ENCODE assay signal across 9 cellular contexts in the genomic region with DNA sequence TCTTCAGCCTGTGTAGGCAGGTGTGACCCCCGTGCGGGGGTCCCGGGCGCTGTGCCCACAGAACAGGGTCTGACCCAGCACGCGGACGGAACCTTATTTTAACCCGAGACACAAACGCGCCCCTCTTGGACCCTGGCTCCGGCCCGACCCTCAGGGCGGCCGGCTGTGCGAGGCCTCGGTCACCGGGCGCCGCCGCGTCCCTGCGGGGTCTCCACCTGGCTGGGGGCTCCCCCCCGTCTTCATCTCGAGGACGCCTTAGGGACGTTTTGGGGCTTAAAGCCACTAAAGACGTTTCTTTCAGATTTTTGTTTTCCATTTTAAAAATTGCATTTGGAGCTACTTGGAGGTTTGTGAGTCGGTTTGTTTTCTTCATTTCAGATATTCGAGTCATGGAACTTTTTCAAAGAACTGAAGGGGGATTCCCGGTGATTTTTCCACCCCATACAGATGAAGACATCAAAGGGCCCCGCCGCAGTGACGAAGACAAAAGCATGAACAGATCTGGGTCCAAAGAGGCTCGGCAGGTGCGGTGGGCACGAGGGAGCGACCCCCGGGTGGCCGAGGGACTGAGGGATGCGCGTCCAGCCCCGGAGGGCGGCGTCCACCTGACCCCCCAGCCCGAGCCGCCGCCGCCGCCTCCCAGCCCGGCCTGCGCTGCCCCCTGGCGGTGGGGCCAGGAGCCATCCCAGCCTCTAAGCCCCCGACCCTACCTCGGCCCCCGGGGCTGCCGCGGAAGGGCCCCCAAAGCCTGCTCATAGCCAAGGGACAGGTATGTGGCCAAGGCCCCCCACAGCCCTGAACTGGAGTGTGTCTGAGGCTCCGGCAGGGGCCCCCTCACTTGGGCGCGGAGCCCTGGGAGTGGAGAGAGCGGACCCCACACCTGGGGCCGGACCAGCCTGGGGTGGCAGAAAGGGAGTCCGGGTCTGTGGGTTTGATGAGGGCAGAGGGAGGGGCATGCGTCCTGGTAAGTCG. TPM values are rescaled to one million over a fixed set of nuclear protein-coding genes. Genes with fewer than 3 reads are reported as not detected.
DNase-seq lines count a peak whose midpoint lies in the region; ATAC-seq, FAIRE-seq and TF ChIP-seq lines count a peak whose summit lies in the region.
"Had no signal": no experiment of that assay in that cellular context is flagged by ENCODE, and none has a peak within 500 bp of the region (broad histone marks: within the 10 kb centered on the region; RNA-seq: fewer than 3 reads in every experiment).

No MANE protein-coding gene starts in this region.

- no peak for TF ChIP-seq POLR2A in K562 (conservative IDR thresholded peaks at IDR 0.05)

- peak overlapping the region; percentile 51; the same call in 1 of the 2 replicates for H3K4me2 ChIP-seq in K562 (ENCODE audit: insufficient read depth, low read length)

- peak overlapping the region; percentile 83 for H2AFZ ChIP-seq in K562 (ENCODE audit: low read depth, low read length)

- H4K20me1 ChIP-seq in K562 (replicated peaks; ENCODE audit: control insufficient read depth, insufficient read depth, low read length), result no peaks in the 10 kb centered on the region

- H3K4me1 Mint-ChIP-seq in mesothelial cell of epicardium, result peaks cover 15% of the 10 kb centered on the region
- peaks cover 6 to 21% of the 10 kb centered on the region in 2 donors for H3K4me1 Mint-ChIP-seq in stimulated activated naive B cell treated with anti-CD40 and anti-IgM and Interleukin-4, amounts not matched to agents 10 μg/mL and 1 μg/mL and 100 μg/mL, for 72 hours

- in situ Hi-C loops in K562 (cut with MboI), result no loop called here

- H3K9me3 Mint-ChIP-seq in mesothelial cell of epicardium, result no peaks in the 10 kb centered on the region
- no peaks in the 10 kb centered on the region for H3K9me3 Mint-ChIP-seq in stimulated activated naive B cell treated with anti-CD40 and anti-IgM and Interleukin-4, amounts not matched to agents 10 μg/mL and 1 μg/mL and 100 μg/mL, for 72 hours
- H3K9me3 Mint-ChIP-seq: dendritic cell treated with granulocyte-macrophage colony-stimulating factor and Interleukin-4, amounts not matched to agents 40 ng/mL and 50 ng/mL, for 4 days had no signal

- peak; percentile 62 for FAIRE-seq in K562 (lab: Jason Lieb, UNC)

- H3K4me1 ChIP-seq in K562 (replicated peaks in 1 of 2; ENCODE audit: control insufficient read depth in 2 of 2, insufficient read depth in 2 of 2, low read length in 2 of 2), result peaks cover 43 to 99% of the 10 kb centered on the region in 2 experiments

- peak; percentile 65 to 87 (median 77) for TF ChIP-seq CTCF in K562 (IDR thresholded peaks at IDR 0.05 in 2 of 3, conservative IDR thresholded peaks at IDR 0.05 in 1 of 3; ENCODE audit: insufficient read depth in 2 of 3, low read depth in 1 of 3, low read length in 3 of 3)
- peak; percentile 83 for TF ChIP-seq CTCF in mesothelial cell of epicardium (IDR thresholded peaks at IDR 0.05; ENCODE audit: unreplicated experiment)

- ATAC-seq in K562 (peak; percentile 87), GM21619 (IDR thresholded peaks at IDR 0.05; ENCODE audit: unreplicated experiment) (no peak), GM19397 (IDR thresholded peaks at IDR 0.05; ENCODE audit: unreplicated experiment) (no peak)
- ATAC-seq in stimulated activated naive B cell treated with anti-CD40 and anti-IgM and Interleukin-4, amounts not matched to agents 10 μg/mL and 1 μg/mL and 100 μg/mL, for 72 hours (replicated peaks), result peak; percentile 84 to 86

- H3K36me3 Mint-ChIP-seq in mesothelial cell of epicardium, result no peaks in the 10 kb centered on the region
- H3K36me3 Mint-ChIP-seq in stimulated activated naive B cell treated with anti-CD40 and anti-IgM and Interleukin-4, amounts not matched to agents 10 μg/mL and 1 μg/mL and 100 μg/mL, for 72 hours, result no peaks in the 10 kb centered on the region

- no peak overlapping the region for H3K27ac Mint-ChIP-seq in mesothelial cell of epicardium
- peak overlapping the region; percentile 94 for H3K27ac Mint-ChIP-seq in stimulated activated naive B cell treated with anti-CD40 and anti-IgM and Interleukin-4, amounts not matched to agents 10 μg/mL and 1 μg/mL and 100 μg/mL, for 72 hours
- H3K27ac Mint-ChIP-seq: dendritic cell treated with granulocyte-macrophage colony-stimulating factor and Interleukin-4, amounts not matched to agents 40 ng/mL and 50 ng/mL, for 4 days had no signal

- POLR2A ChIA-PET in K562 (lab: Yijun Ruan, JAX), result no interaction called here

- BruUV-seq in K562 (replicated peaks; lab: Mats Ljungman, UMichigan), result no TSS peak

- no peaks in the 10 kb centered on the region for H3K79me2 ChIP-seq in K562 (ENCODE audit: control insufficient read depth, insufficient read depth, low read length)

- peak; percentile 88 to 92 for TF ChIP-seq RAD21 in K562 (CRISPR knock-in tag; conservative IDR thresholded peaks at IDR 0.05 in 1 of 2, IDR thresholded peaks at IDR 0.05 in 1 of 2)

- TF ChIP-seq EP300 in K562 (IDR thresholded peaks at IDR 0.05; ENCODE audit: low read length), result no peak

- peaks cover 16% of the 10 kb centered on the region for H3K27me3 Mint-ChIP-seq in mesothelial cell of epicardium (ENCODE audit: low read depth)
- peaks cover 13 to 25% of the 10 kb centered on the region in 2 donors for H3K27me3 Mint-ChIP-seq in stimulated activated naive B cell treated with anti-CD40 and anti-IgM and Interleukin-4, amounts not matched to agents 10 μg/mL and 1 μg/mL and 100 μg/mL, for 72 hours

- no peak overlapping the region for H3K4me3 Mint-ChIP-seq in mesothelial cell of epicardium
- H3K4me3 Mint-ChIP-seq in stimulated activated naive B cell treated with anti-CD40 and anti-IgM and Interleukin-4, amounts not matched to agents 10 μg/mL and 1 μg/mL and 100 μg/mL, for 72 hours, result peak overlapping the region; percentile 78 to 80
- H3K4me3 Mint-ChIP-seq: dendritic cell treated with granulocyte-macrophage colony-stimulating factor and Interleukin-4, amounts not matched to agents 40 ng/mL and 50 ng/mL, for 4 days had no signal

- DNase-seq in DMS53 (lab: John Stamatoyannopoulos, UW) (peak; percentile 74), DMS53 treated with DMSO at 0.1 percent for 48 hours (lab: John Stamatoyannopoulos, UW; ENCODE audit: unreplicated experiment) (no peak), UCSD-AML1 (lab: John Stamatoyannopoulos, UW; ENCODE audit: unreplicated experiment) (peak; percentile 43), K562 (ENCODE audit: extremely low read depth in 1 of 4, low spot score in 3 of 4) (peak; percentile 66 to 87 (median 83)), mesothelial cell of epicardium (ENCODE audit: low spot score in 2 of 2, unreplicated experiment in 2 of 2) (peak in 1 of 2 experiments; percentile 65)
- peak; percentile 50 for DNase-seq in stimulated activated naive B cell treated with anti-CD40 and anti-IgM and Interleukin-4, amounts not matched to agents 10 μg/mL and 1 μg/mL and 100 μg/mL, for 72 hours

- H3K9me1 ChIP-seq in K562 (ENCODE audit: control insufficient read depth, insufficient read depth, low read length), result no peaks in the 10 kb centered on the region

- WGBS in K562 (ENCODE audit: insufficient coverage, low coverage, missing lambda C conversion rate), result 28% methylated on average over 62 of the region's 65 CpGs

- CTCF ChIA-PET in K562 (lab: Yijun Ruan, JAX; ENCODE audit: low intra/inter-chr PET ratio), result interaction anchor here (0.6 to 2.1 kb wide), 3 partner anchors 82 to 87 kb away, joined by 3 to 18 read pairs (median 3); no protein-coding TSS in a partner anchor

- H3K9ac ChIP-seq in K562 (ENCODE audit: insufficient read depth in 1 of 2, low read depth in 2 of 2, low read length in 2 of 2), result peak overlapping the region in 1 of 2 experiments; percentile 78; a peak in 2 of 4 replicates

- no peak overlapping the region for H3K27ac ChIP-seq in K562 (ENCODE audit: extremely low read depth, low read depth, low read length)

- intact Hi-C loops in K562 (cut with micrococcal nuclease), result loop anchor here (1.0 to 2.0 kb wide), 2 partner anchors 77 to 82 kb away; no protein-coding TSS in a partner anchor

- H3K9me3 ChIP-seq in K562 (replicated peaks; ENCODE audit: control insufficient read depth, insufficient read depth, low read depth, low read length), result peaks cover 10% of the 10 kb centered on the region

- no peaks in the 10 kb centered on the region for H3K27me3 ChIP-seq in K562 (ENCODE audit: control insufficient read depth in 2 of 2, insufficient read depth in 2 of 2, low read length in 2 of 2)

- no peaks in the 10 kb centered on the region for H3K36me3 ChIP-seq in K562 (ENCODE audit: control insufficient read depth, insufficient read depth, low read length)

- no peak overlapping the region for H3K4me3 ChIP-seq in K562

RNA-seq across cellular contexts. Expression of a gene that starts 3.8 kb away (rescaled TPM):
- 0.44 TPM in 1 of 2 replicates, not detected in the other for total RNA-seq in K562 (2011; cell fraction: chromatin; rRNA removed; ENCODE audit: low replicate concordance)
- 0.66 and 0.83 TPM in 2 replicates for total RNA-seq in K562 (2011; cell fraction: nucleolus; rRNA removed)
- total RNA-seq in K562 (2011; cell fraction: nucleoplasm; rRNA removed), result 0.69 TPM in 1 of 2 replicates, not detected in the other
- total RNA-seq in K562 (2014; rRNA removed) (not detected in 2 replicates), K562 (2014; rRNA removed; fragmentation: Illumina TruSeq; extraction: Trizol) (not detected in 2 replicates), K562 (2015; rRNA removed; fragmentation: Illumina TruSeq; extraction: Trizol) (not detected in 2 replicates), K562 (2021) (0.18 and 0.35 TPM in 2 replicates), mesothelial cell of epicardium (0.83 to 1.4 TPM (median 1.2 TPM) in 3 replicates)
- polyA plus RNA-seq in K562 (2011; rRNA removed) (0.21 and 0.85 TPM in 2 replicates), K562 (2014; fragmentation: Illumina TruSeq; extraction: Trizol) (not detected in 2 replicates), K562 (2014; fragmentation: Nextera tagmentation; extraction: Ambion mirVana) (not detected), K562 (2014; rRNA removed) (not detected in 2 replicates)
- polyA plus RNA-seq in K562 (2011; cell fraction: cytosol; rRNA removed), result 0.34 and 1.3 TPM in 2 replicates
- 0.88 and 1.2 TPM in 2 replicates for polyA plus RNA-seq in K562 (2011; cell fraction: nucleus; rRNA removed)
- polyA plus RNA-seq in K562 (2012), result 0.16 and 0.19 TPM in 2 replicates
- polyA minus RNA-seq in K562 (2011; rRNA and poly(A)+ RNA removed), result not detected in 2 replicates
- 1.0 TPM in 1 of 2 replicates, not detected in the other for polyA minus RNA-seq in K562 (2011; cell fraction: cytosol; rRNA and poly(A)+ RNA removed)
- 0.27 TPM in 1 of 2 replicates, not detected in the other for polyA minus RNA-seq in K562 (2011; cell fraction: nucleus; rRNA and poly(A)+ RNA removed)

RNA-seq across cellular contexts. Expression of a gene that starts 12.3 kb away (rescaled TPM):
- total RNA-seq in K562 (2011; cell fraction: chromatin; rRNA removed; ENCODE audit: low replicate concordance), result 0.86 TPM in 1 of 2 replicates, not detected in the other
- 0.53 and 0.83 TPM in 2 replicates for total RNA-seq in K562 (2011; cell fraction: nucleolus; rRNA removed)
- total RNA-seq in K562 (2011; cell fraction: nucleoplasm; rRNA removed), result 0.99 TPM in 1 of 2 replicates, not detected in the other
- total RNA-seq in K562 (2014; rRNA removed), result 0.18 TPM in 1 of 2 replicates, not detected in the other
- total RNA-seq in K562 (2014; rRNA removed; fragmentation: Illumina TruSeq; extraction: Trizol), result not detected in 2 replicates
- total RNA-seq in K562 (2015; rRNA removed; fragmentation: Illumina TruSeq; extraction: Trizol), result not detected in 2 replicates
- 0.11 TPM in 1 of 2 replicates, not detected in the other for total RNA-seq in K562 (2021)
- polyA plus RNA-seq in K562 (2011; rRNA removed), result 0.19 and 0.46 TPM in 2 replicates
- 0.35 and 1.1 TPM in 2 replicates for polyA plus RNA-seq in K562 (2011; cell fraction: cytosol; rRNA removed)
- 0.31 and 0.47 TPM in 2 replicates for polyA plus RNA-seq in K562 (2011; cell fraction: nucleus; rRNA removed)
- polyA plus RNA-seq in K562 (2012), result 0.36 and 0.57 TPM in 2 replicates
- polyA plus RNA-seq in K562 (2014; fragmentation: Illumina TruSeq; extraction: Trizol), result 0.15 TPM in 1 of 2 replicates, not detected in the other
- not detected for polyA plus RNA-seq in K562 (2014; fragmentation: Nextera tagmentation; extraction: Ambion mirVana)
- not detected in 2 replicates for polyA plus RNA-seq in K562 (2014; rRNA removed)
- 0.18 and 0.33 TPM in 2 replicates for polyA minus RNA-seq in K562 (2011; rRNA and poly(A)+ RNA removed)
- not detected in 2 replicates for polyA minus RNA-seq in K562 (2011; cell fraction: cytosol; rRNA and poly(A)+ RNA removed)
- polyA minus RNA-seq in K562 (2011; cell fraction: nucleus; rRNA and poly(A)+ RNA removed), result 0.94 TPM in 1 of 2 replicates, not detected in the other
- 5.8 to 7.0 TPM (median 7.0 TPM) in 3 replicates for total RNA-seq in mesothelial cell of epicardium

RNA-seq across cellular contexts. Expression of a gene that starts 37.8 kb away (rescaled TPM):
- total RNA-seq in K562 (2011; cell fraction: chromatin; rRNA removed; ENCODE audit: low replicate concordance), result 1.0 and 1.2 TPM in 2 replicates
- 1.2 TPM in 2 replicates for total RNA-seq in K562 (2011; cell fraction: nucleolus; rRNA removed)
- 1.0 and 1.8 TPM in 2 replicates for total RNA-seq in K562 (2011; cell fraction: nucleoplasm; rRNA removed)
- total RNA-seq in K562 (2014; rRNA removed) (1.6 and 2.4 TPM in 2 replicates), K562 (2014; rRNA removed; fragmentation: Illumina TruSeq; extraction: Trizol) (0.93 and 1.4 TPM in 2 replicates), K562 (2015; rRNA removed; fragmentation: Illumina TruSeq; extraction: Trizol) (1.6 and 2.0 TPM in 2 replicates), K562 (2021) (1.4 and 2.1 TPM in 2 replicates), mesothelial cell of epicardium (0.16 TPM in 1 of 3 replicates, not detected in the others)
- polyA plus RNA-seq in K562 (2011; rRNA removed) (3.6 and 4.9 TPM in 2 replicates), K562 (2014; fragmentation: Illumina TruSeq; extraction: Trizol) (1.9 and 2.3 TPM in 2 replicates), K562 (2014; fragmentation: Nextera tagmentation; extraction: Ambion mirVana) (under 1 TPM; 0.10 to 0.57 TPM), K562 (2014; rRNA removed) (1.9 and 2.2 TPM in 2 replicates)
- 4.1 and 5.7 TPM in 2 replicates for polyA plus RNA-seq in K562 (2011; cell fraction: cytosol; rRNA removed)
- 1.2 and 1.9 TPM in 2 replicates for polyA plus RNA-seq in K562 (2011; cell fraction: nucleus; rRNA removed)
- polyA plus RNA-seq in K562 (2012), result 2.0 and 5.3 TPM in 2 replicates
- 2.4 and 2.7 TPM in 2 replicates for polyA minus RNA-seq in K562 (2011; rRNA and poly(A)+ RNA removed)
- polyA minus RNA-seq in K562 (2011; cell fraction: cytosol; rRNA and poly(A)+ RNA removed), result 0.91 and 1.5 TPM in 2 replicates
- polyA minus RNA-seq in K562 (2011; cell fraction: nucleus; rRNA and poly(A)+ RNA removed), result 0.13 and 0.56 TPM in 2 replicates

RNA-seq across cellular contexts. Expression of a gene that starts 47.7 kb away (rescaled TPM):
- total RNA-seq in K562 (2011; cell fraction: chromatin; rRNA removed; ENCODE audit: low replicate concordance), result 268 and 441 TPM in 2 replicates
- 196 and 213 TPM in 2 replicates for total RNA-seq in K562 (2011; cell fraction: nucleolus; rRNA removed)
- total RNA-seq in K562 (2011; cell fraction: nucleoplasm; rRNA removed), result 179 and 187 TPM in 2 replicates
- total RNA-seq in K562 (2014; rRNA removed) (26.1 and 39.0 TPM in 2 replicates), K562 (2014; rRNA removed; fragmentation: Illumina TruSeq; extraction: Trizol) (35.9 and 41.3 TPM in 2 replicates), K562 (2015; rRNA removed; fragmentation: Illumina TruSeq; extraction: Trizol) (35.7 and 36.6 TPM in 2 replicates), K562 (2021) (95.3 and 114 TPM in 2 replicates), mesothelial cell of epicardium (202 to 212 TPM (median 204 TPM) in 3 replicates)
- polyA plus RNA-seq in K562 (2011; rRNA removed) (82.8 and 96.8 TPM in 2 replicates), K562 (2014; fragmentation: Illumina TruSeq; extraction: Trizol) (123 and 133 TPM in 2 replicates), K562 (2014; fragmentation: Nextera tagmentation; extraction: Ambion mirVana) (1 to 10 TPM; 6.5 to 7.4 TPM), K562 (2014; rRNA removed) (81.0 and 90.3 TPM in 2 replicates)
- polyA plus RNA-seq in K562 (2011; cell fraction: cytosol; rRNA removed), result 51.5 and 60.4 TPM in 2 replicates
- polyA plus RNA-seq in K562 (2011; cell fraction: nucleus; rRNA removed), result 306 and 488 TPM in 2 replicates
- polyA plus RNA-seq in K562 (2012), result 102 and 106 TPM in 2 replicates
- polyA minus RNA-seq in K562 (2011; rRNA and poly(A)+ RNA removed), result 56.2 and 74.7 TPM in 2 replicates
- 45.7 and 51.3 TPM in 2 replicates for polyA minus RNA-seq in K562 (2011; cell fraction: cytosol; rRNA and poly(A)+ RNA removed)
- polyA minus RNA-seq in K562 (2011; cell fraction: nucleus; rRNA and poly(A)+ RNA removed), result 71.1 and 74.9 TPM in 2 replicates

RNA-seq across cellular contexts. Expression of a gene that starts 50.3 kb away (rescaled TPM):
- not detected in 2 replicates for total RNA-seq in K562 (2011; cell fraction: chromatin; rRNA removed; ENCODE audit: low replicate concordance)
- total RNA-seq in K562 (2011; cell fraction: nucleolus; rRNA removed), result not detected in 2 replicates
- not detected in 2 replicates for total RNA-seq in K562 (2011; cell fraction: nucleoplasm; rRNA removed)
- total RNA-seq in K562 (2014; rRNA removed) (not detected in 2 replicates), K562 (2014; rRNA removed; fragmentation: Illumina TruSeq; extraction: Trizol) (not detected in 2 replicates), K562 (2015; rRNA removed; fragmentation: Illumina TruSeq; extraction: Trizol) (not detected in 2 replicates), K562 (2021) (0.22 TPM in 1 of 2 replicates, not detected in the other), mesothelial cell of epicardium (6.1 to 7.6 TPM (median 6.5 TPM) in 3 replicates)
- polyA plus RNA-seq in K562 (2011; rRNA removed) (not detected in 2 replicates), K562 (2014; fragmentation: Illumina TruSeq; extraction: Trizol) (not detected in 2 replicates), K562 (2014; fragmentation: Nextera tagmentation; extraction: Ambion mirVana) (not detected), K562 (2014; rRNA removed) (not detected in 2 replicates)
- polyA plus RNA-seq in K562 (2011; cell fraction: cytosol; rRNA removed), result not detected in 2 replicates
- 0.27 TPM in 1 of 2 replicates, not detected in the other for polyA plus RNA-seq in K562 (2011; cell fraction: nucleus; rRNA removed)
- not detected in 2 replicates for polyA plus RNA-seq in K562 (2012)
- not detected in 2 replicates for polyA minus RNA-seq in K562 (2011; rRNA and poly(A)+ RNA removed)
- polyA minus RNA-seq in K562 (2011; cell fraction: cytosol; rRNA and poly(A)+ RNA removed), result not detected in 2 replicates
- polyA minus RNA-seq in K562 (2011; cell fraction: nucleus; rRNA and poly(A)+ RNA removed), result not detected in 2 replicates

Comparison
In these comparisons a context has a peak if more than half of its experiments do, and no peak if none do; other contexts are left out.
1. ATAC-seq: peak in K562 (single experiment) and stimulated activated naive B cell treated with anti-CD40 and anti-IgM and Interleukin-4, amounts not matched to agents 10 μg/mL and 1 μg/mL and 100 μg/mL, for 72 hours (2 of 2); none in GM21619 (single experiment) and GM19397 (single experiment).